14 cellular contexts compared by ENCODE assay signal in the genomic region with DNA sequence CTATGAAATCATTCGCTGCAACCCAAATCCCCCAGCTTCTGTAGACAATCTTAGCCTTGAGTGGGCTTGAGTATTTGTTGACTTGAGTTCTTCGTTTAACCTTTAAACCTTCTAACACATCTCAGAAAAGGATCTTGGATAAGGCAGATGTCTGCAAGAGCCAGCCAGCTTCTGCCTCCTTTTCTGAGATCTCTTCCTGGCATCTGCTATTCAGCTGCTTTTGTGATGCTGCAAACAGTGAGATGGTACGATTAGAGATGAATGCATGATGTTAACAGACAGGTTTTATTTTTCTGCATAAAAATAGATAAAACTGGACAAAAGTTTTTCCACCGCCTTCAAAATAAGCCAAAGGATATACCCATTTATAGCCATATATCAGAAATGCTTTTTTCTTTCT.
"Had no signal": no experiment of that assay in that cellular context is flagged by ENCODE, and none has a peak within 500 bp of the region (broad histone marks: within the 10 kb centered on the region; RNA-seq: fewer than 3 reads in every experiment).

No MANE protein-coding gene starts in this region.

- H3K36me3 ChIP-seq: ovary, thyroid gland had no signal

- DNase-seq: activated CD4-positive, alpha-beta T cell treated with anti-CD3 and anti-CD28 coated beads, Interleukin-2, amount 50 U/mL, for 48 hours; activated gamma-delta T cell treated with Interleukin-2 at 50 U/mL for 16 hours; activated naive CD8-positive, alpha-beta T cell treated with anti-CD3 and anti-CD28 coated beads, Interleukin-2, amount 10 ng/mL, durations not matched to agents 7 days and 5 days; activated T-cell treated with anti-CD3 and anti-CD28 coated beads, Interleukin-2, amount 50 U/mL, for 48 hours; anterior cingulate cortex; head of caudate nucleus; left ventricle myocardium inferior; stimulated activated CD4-positive, alpha-beta T cell treated with anti-CD3 and anti-CD28 coated beads, Interleukin-4, amount 100 ng/mL, for 1 hour; T-helper 2 cell; thyroid gland had no signal

- H3K36me3 Mint-ChIP-seq: memory B cell had no signal

- H3K27me3 Mint-ChIP-seq: memory B cell had no signal

- H3K4me3 ChIP-seq: left ventricle myocardium inferior, ovary, thyroid gland had no signal

- H3K4me1 ChIP-seq: left ventricle myocardium inferior had no signal

- H3K27ac Mint-ChIP-seq: activated naive CD8-positive, alpha-beta T cell treated with anti-CD3 and anti-CD28 coated beads, Interleukin-2, amount 10 ng/mL, durations not matched to agents 7 days and 5 days; memory B cell had no signal

- H3K4me3 Mint-ChIP-seq: activated naive CD8-positive, alpha-beta T cell treated with anti-CD3 and anti-CD28 coated beads, Interleukin-2, amount 10 ng/mL, durations not matched to agents 7 days and 5 days; memory B cell had no signal

- H3K27ac ChIP-seq: left ventricle myocardium inferior, ovary, thyroid gland had no signal

- H3K9me3 ChIP-seq: left ventricle myocardium inferior, ovary, thyroid gland had no signal

- ATAC-seq: activated CD4-positive, CD25-positive, alpha-beta regulatory T cell treated with anti-CD3 and anti-CD28 coated beads, Interleukin-2, amount 50 U/mL, for 24 hours; esophagus mucosa had no signal

- H3K9me3 Mint-ChIP-seq: activated naive CD8-positive, alpha-beta T cell treated with anti-CD3 and anti-CD28 coated beads, Interleukin-2, amount 10 ng/mL, durations not matched to agents 7 days and 5 days; memory B cell had no signal

- H3K4me1 Mint-ChIP-seq: activated naive CD8-positive, alpha-beta T cell treated with anti-CD3 and anti-CD28 coated beads, Interleukin-2, amount 10 ng/mL, durations not matched to agents 7 days and 5 days had no signal

- H3K27me3 ChIP-seq: ovary, thyroid gland had no signal
